Comparison of ENCODE assay signal across 11 cellular contexts in the genomic region with DNA sequence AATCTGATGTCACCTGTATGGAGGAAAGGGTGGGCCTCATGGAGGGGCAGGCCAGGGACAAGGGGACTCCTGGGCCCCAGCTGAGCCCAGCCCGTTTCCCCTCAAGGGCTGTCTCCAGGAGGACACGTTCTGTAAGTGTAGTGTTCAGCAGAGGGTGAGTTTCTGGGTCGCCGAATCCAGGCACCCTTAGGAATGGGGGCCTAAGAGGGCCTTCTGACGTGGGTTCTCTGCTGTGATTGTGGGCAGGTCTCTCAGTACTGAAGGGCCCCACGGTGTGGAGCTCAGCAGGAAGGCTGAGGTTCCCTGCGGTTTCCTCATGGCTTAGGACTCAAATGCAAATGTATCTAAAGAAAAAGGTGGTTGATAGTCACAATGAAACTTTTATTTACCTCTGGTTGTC. TPM values are rescaled to one million over a fixed set of nuclear protein-coding genes. Genes with fewer than 3 reads are reported as not detected.
DNase-seq lines count a peak whose midpoint lies in the region; ATAC-seq lines count a peak whose summit lies in the region.
"Had no signal": no experiment of that assay in that cellular context is flagged by ENCODE, and none has a peak within 500 bp of the region (broad histone marks: within the 10 kb centered on the region; RNA-seq: fewer than 3 reads in every experiment).

No MANE protein-coding gene starts in this region.

- no peak overlapping the region for H3K9ac ChIP-seq in HUES64 (ENCODE audit: low read depth, low read length)

- H3K36me3 ChIP-seq in HUES64 (ENCODE audit: insufficient read depth, low read length): peaks cover 49% of the 10 kb centered on the region

- H3K4me3 Mint-ChIP-seq in activated naive CD8-positive, alpha-beta T cell: peak overlapping the region; percentile 61

- peaks cover 3% of the 10 kb centered on the region for H3K36me3 Mint-ChIP-seq in activated naive CD8-positive, alpha-beta T cell

- peak overlapping the region; percentile 73 for H3K27ac Mint-ChIP-seq in activated naive CD8-positive, alpha-beta T cell

- no peaks in the 10 kb centered on the region for H3K9me3 Mint-ChIP-seq in activated naive CD8-positive, alpha-beta T cell (ENCODE audit: low read depth)

- H3K27me3 ChIP-seq in HUES64 (ENCODE audit: insufficient read depth, low read length): no peaks in the 10 kb centered on the region
- H3K27me3 ChIP-seq: body of pancreas had no signal

- peak overlapping the region; percentile 51; the same call in 1 of the 2 replicates for H3K27ac ChIP-seq in HUES64 (ENCODE audit: low read depth, low read length)
- H3K27ac ChIP-seq: body of pancreas had no signal

- DNase-seq in stimulated activated CD4-positive, alpha-beta T cell treated with anti-CD3 and anti-CD28 coated beads, Interleukin-4, amount 100 ng/mL, for 24 hours: peak; percentile 38
- DNase-seq in COR-L47 (lab: John Stamatoyannopoulos, UW) (no peak), HuH-7.5 (ENCODE audit: low spot score) (no peak)
- DNase-seq: body of pancreas, islet precursor cell, NCI-H187 treated with DMSO at 0.1 percent for 48 hours, PC-3 had no signal

- H3K9me3 ChIP-seq in HUES64 (ENCODE audit: insufficient read depth, low read depth, low read length): no peaks in the 10 kb centered on the region
- H3K9me3 ChIP-seq: body of pancreas had no signal

- H3K4me1 Mint-ChIP-seq in activated naive CD8-positive, alpha-beta T cell (ENCODE audit: low read depth): peaks cover 35% of the 10 kb centered on the region

- no peak overlapping the region for H3K4me3 ChIP-seq in HUES64 (ENCODE audit: low read length)
- H3K4me3 ChIP-seq: body of pancreas had no signal

- peak; percentile 68 for ATAC-seq in GM18502 (IDR thresholded peaks at IDR 0.05; ENCODE audit: poor library complexity, unreplicated experiment)
- ATAC-seq in HG03135 (IDR thresholded peaks at IDR 0.05; ENCODE audit: unreplicated experiment): no peak
- ATAC-seq: body of pancreas, PC-3 had no signal

- peaks cover 12% of the 10 kb centered on the region for H3K4me1 ChIP-seq in HUES64 (ENCODE audit: insufficient read depth, low read length)

- 67% methylated on average over 7 of the region's 7 CpGs for WGBS in HUES64

- H3K27me3 Mint-ChIP-seq in activated naive CD8-positive, alpha-beta T cell: no peaks in the 10 kb centered on the region

RNA-seq across cellular contexts. Expression of gene PTDSS2, which starts 6.5 kb away (rescaled TPM):
- polyA plus RNA-seq in HUES64 (2013, experiment 1 of 2): 25.7 TPM
- 24.5 TPM for polyA plus RNA-seq in HUES64 (2013, experiment 2 of 2)

RNA-seq across cellular contexts. Expression of gene ANO9, which starts 14.7 kb away (rescaled TPM):
- polyA plus RNA-seq in HUES64 (2013, experiment 1 of 2): 2.9 TPM
- polyA plus RNA-seq in HUES64 (2013, experiment 2 of 2): 3.7 TPM

RNA-seq across cellular contexts. Expression of gene SIGIRR, which starts 41.7 kb away (rescaled TPM):
- 18.0 TPM for polyA plus RNA-seq in HUES64 (2013, experiment 1 of 2)
- polyA plus RNA-seq in HUES64 (2013, experiment 2 of 2): 18.8 TPM

RNA-seq across cellular contexts. Expression of gene RNH1, which starts 50.5 kb away (rescaled TPM):
- 28.2 TPM for polyA plus RNA-seq in HUES64 (2013, experiment 1 of 2)
- 29.7 TPM for polyA plus RNA-seq in HUES64 (2013, experiment 2 of 2)
